In the genomic region with DNA sequence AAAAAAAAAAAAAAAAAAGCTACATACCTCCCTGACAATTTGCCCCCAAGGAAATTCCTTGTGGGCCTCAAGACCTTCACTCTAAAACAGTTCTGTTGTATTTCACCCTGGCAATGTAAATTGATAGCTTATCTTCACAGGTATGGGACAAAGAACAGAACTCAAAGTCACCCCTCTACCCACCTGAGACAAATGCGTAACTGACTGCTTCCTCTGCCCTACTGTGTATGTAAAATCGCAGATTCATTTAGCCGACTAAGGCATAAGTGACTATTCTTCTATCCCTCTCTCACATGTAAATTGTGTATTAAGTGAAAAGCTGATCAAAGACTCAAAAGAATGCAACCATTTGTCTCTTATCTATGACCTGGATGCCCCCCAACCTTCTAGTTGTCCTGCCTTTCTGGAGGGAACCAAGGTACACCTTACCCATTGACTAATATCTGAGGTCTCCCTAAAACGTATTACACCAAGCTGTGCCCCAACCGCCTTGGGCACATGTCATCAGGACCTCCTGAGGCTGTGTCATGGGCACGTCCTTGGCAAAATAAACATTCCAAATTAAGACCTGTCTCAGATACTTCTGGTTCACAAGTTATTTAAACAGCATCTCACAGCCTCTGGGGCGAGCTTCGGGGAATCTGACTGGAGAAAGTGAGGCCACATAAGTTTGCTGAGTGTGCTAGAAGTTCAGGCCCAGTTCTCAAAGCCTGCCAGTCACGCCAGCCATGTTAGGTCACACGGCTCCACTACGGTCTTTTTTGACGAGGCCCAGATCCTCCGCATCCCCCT, we compare ENCODE assay signal across 7 cellular contexts. TPM values are rescaled to one million over a fixed set of nuclear protein-coding genes. Genes with fewer than 3 reads are reported as not detected.
DNase-seq lines count a peak whose midpoint lies in the region; ATAC-seq, FAIRE-seq and TF ChIP-seq lines count a peak whose summit lies in the region.

No MANE protein-coding gene starts in this region.

- H3K9me3 ChIP-seq in HCT116 (ENCODE audit: control insufficient read depth in 1 of 2, insufficient read depth in 1 of 2, low read depth in 1 of 2, low read length in 2 of 2) (no peaks in the 10 kb centered on the region), PC-9 (ENCODE audit: insufficient read depth, low read depth) (no peaks in the 10 kb centered on the region)
- no peaks in the 10 kb centered on the region for H3K9me3 ChIP-seq in effector memory CD4-positive, alpha-beta T cell (ENCODE audit: control insufficient read depth, low read length)

- peaks cover 31% of the 10 kb centered on the region for H3K36me3 Mint-ChIP-seq in nephron (ENCODE audit: low read depth)

- H3K4me3 ChIP-seq in HCT116 (replicated peaks in 1 of 2; ENCODE audit: low read depth in 1 of 2, low read length in 2 of 2) (peak overlapping the region; percentile 77), PC-9 (peak overlapping the region; percentile 79)
- H3K4me3 ChIP-seq in effector memory CD4-positive, alpha-beta T cell (ENCODE audit: insufficient read depth, low read depth, low read length, poor library complexity, severe bottlenecking): peak overlapping the region; percentile 48

- intact Hi-C loops in HCT116 (cut with micrococcal nuclease) (no loop called here), PC-9 (cut with micrococcal nuclease; ENCODE audit: unreplicated experiment) (no loop called here)

- ATAC-seq in GM18502 (IDR thresholded peaks at IDR 0.05; ENCODE audit: poor library complexity, unreplicated experiment) (peak; percentile 16), HCT116 (peak; percentile 0; the same call in 1 of the 2 replicates)

- H3K27me3 ChIP-seq in HCT116 (ENCODE audit: insufficient read depth, low read length) (no peaks in the 10 kb centered on the region), PC-9 (ENCODE audit: insufficient read depth, low read depth) (no peaks in the 10 kb centered on the region)
- H3K27me3 ChIP-seq in effector memory CD4-positive, alpha-beta T cell (replicated peaks; ENCODE audit: control insufficient read depth, insufficient read depth, low read length, poor library complexity, severe bottlenecking): no peaks in the 10 kb centered on the region

- H2AFZ ChIP-seq in HCT116 (ENCODE audit: low read depth, low read length, poor library complexity, severe bottlenecking): no peak overlapping the region
- H2AFZ ChIP-seq in PC-9: peak overlapping the region; percentile 96

- TF ChIP-seq POLR2A in HCT116 (IDR thresholded peaks at IDR 0.05; ENCODE audit: borderline replicate concordance, extremely low read depth, insufficient read depth, insufficient read length): no peak

- H3K4me1 ChIP-seq in HCT116 (ENCODE audit: control insufficient read depth in 1 of 2, insufficient read depth in 2 of 2, low read length in 2 of 2) (peaks cover 7 to 36% of the 10 kb centered on the region in 2 experiments), PC-9 (replicated peaks; ENCODE audit: insufficient read depth) (peaks cover 44% of the 10 kb centered on the region)
- peaks cover 11% of the 10 kb centered on the region for H3K4me1 ChIP-seq in effector memory CD4-positive, alpha-beta T cell (ENCODE audit: control insufficient read depth, insufficient read depth, low read length, poor library complexity, severe bottlenecking)

- peak overlapping the region; percentile 81 to 99 (median 98) for H3K27ac Mint-ChIP-seq in nephron

- TF ChIP-seq CTCF in HCT116 (IDR thresholded peaks at IDR 0.05 in 2 of 3, conservative IDR thresholded peaks at IDR 0.05 in 1 of 3; ENCODE audit: borderline replicate concordance in 1 of 3, insufficient read depth in 1 of 3, low read depth in 2 of 3, low read length in 2 of 3) (no peak), PC-9 (conservative IDR thresholded peaks at IDR 0.05) (no peak), nephron (IDR thresholded peaks at IDR 0.05; ENCODE audit: unreplicated experiment in 3 of 3) (no peak), D721Med (IDR thresholded peaks at IDR 0.05; ENCODE audit: insufficient read depth, missing control alignments) (no peak)

- H3F3A ChIP-seq in PC-9 (ENCODE audit: insufficient read depth, low read depth): peaks cover 8% of the 10 kb centered on the region

- POLR2A ChIA-PET in HCT116 (lab: Charles Lee) (no interaction called here), PC-9 (lab: Charles Lee; ENCODE audit: unreplicated experiment) (interaction anchor here (0.6 kb wide), 1 partner anchor 22 kb away, joined by 9 read pairs; no protein-coding TSS in a partner anchor)

- no peaks in the 10 kb centered on the region for H3K9me2 ChIP-seq in HCT116 (ENCODE audit: insufficient read depth)
- H3K9me2 ChIP-seq in PC-9 (ENCODE audit: insufficient read depth): no peaks in the 10 kb centered on the region

- H3K4me2 ChIP-seq in HCT116 (ENCODE audit: low read length) (peak overlapping the region; percentile 95), PC-9 (peak overlapping the region; percentile 99)

- RAD21 ChIA-PET in HCT116 (lab: Charles Lee; ENCODE audit: low non-redundant PET in 1 of 2, low total read pairs in 2 of 2, uncharacterized antibody in 2 of 2, unreplicated experiment in 2 of 2): no interaction called here

- peak overlapping the region; percentile 88 for H3K27ac ChIP-seq in HCT116 (ENCODE audit: low read depth, low read length)
- H3K27ac ChIP-seq in PC-9: peak overlapping the region; percentile 82
- peak overlapping the region; percentile 95 for H3K27ac ChIP-seq in effector memory CD4-positive, alpha-beta T cell (ENCODE audit: insufficient read depth, low read length, poor library complexity, severe bottlenecking)

- TF ChIP-seq RAD21 in HCT116 (IDR thresholded peaks at IDR 0.05; ENCODE audit: low read depth): no peak

- H3K36me3 ChIP-seq in HCT116 (ENCODE audit: control insufficient read depth in 1 of 2, insufficient read depth in 2 of 2, low read length in 2 of 2) (peaks cover 4 to 13% of the 10 kb centered on the region in 2 experiments; a peak in 3 of 4 replicates), PC-9 (ENCODE audit: low read depth) (peaks cover 25% of the 10 kb centered on the region; the same call in 1 of the 2 replicates)
- H3K36me3 ChIP-seq in effector memory CD4-positive, alpha-beta T cell (ENCODE audit: control insufficient read depth, insufficient read depth, low read length): no peaks in the 10 kb centered on the region

- DNase-seq in HCT116 (ENCODE audit: low read depth, low spot score): peak; percentile 7
- peak in 1 of 2 experiments; percentile 8 for DNase-seq in PC-9
- DNase-seq in effector memory CD4-positive, alpha-beta T cell: no peak
- no peak for DNase-seq in D721Med (ENCODE audit: insufficient read length, low spot score)
- no peak for DNase-seq in SKM-1 (lab: John Stamatoyannopoulos, UW; ENCODE audit: unreplicated experiment)

- no peak for FAIRE-seq in D721Med (lab: Jason Lieb, UNC)

- peak overlapping the region; percentile 84 to 97 (median 96) for H3K4me3 Mint-ChIP-seq in nephron

- H3K79me2 ChIP-seq in HCT116 (ENCODE audit: insufficient read depth, low read length): peaks cover 58% of the 10 kb centered on the region
- H3K79me2 ChIP-seq in PC-9 (ENCODE audit: low read depth): peaks cover 57% of the 10 kb centered on the region

- peaks cover 40% of the 10 kb centered on the region for H3K4me1 Mint-ChIP-seq in nephron

- H3K27me3 Mint-ChIP-seq in nephron (ENCODE audit: low read depth): no peaks in the 10 kb centered on the region

- H4K20me1 ChIP-seq in HCT116 (ENCODE audit: insufficient read depth) (peaks cover 9% of the 10 kb centered on the region; the same call in 1 of the 2 replicates), PC-9 (ENCODE audit: insufficient read depth) (peaks cover 42% of the 10 kb centered on the region)

- peak overlapping the region; percentile 92 for H3K9ac ChIP-seq in HCT116 (ENCODE audit: low read length)

- peaks cover 5% of the 10 kb centered on the region for H3K9me3 Mint-ChIP-seq in nephron

- CTCF ChIA-PET in HCT116 (lab: Charles Lee) (no interaction called here), PC-9 (lab: Charles Lee) (no interaction called here)

- BruUV-seq in HCT116 (replicated peaks; lab: Mats Ljungman, UMichigan): no TSS peak
- BruUV-seq in PC-9 (replicated peaks; lab: Mats Ljungman, UMichigan): TSS peak; percentile 43

TF ChIP-seq in HCT116, 20 proteins besides CTCF, POLR2A, EP300 and RAD21:
- peak; percentile 2 for TF ChIP-seq TCF7L2 (IDR thresholded peaks at IDR 0.05; ENCODE audit: borderline replicate concordance, extremely low read depth, insufficient read depth, insufficient read length)
- no peak for TF ChIP-seq EZH2phosphoT487 (IDR thresholded peaks at IDR 0.05; ENCODE audit: borderline replicate concordance)
- TF ChIP-seq EZH2 (IDR thresholded peaks at IDR 0.05): no peak
- no peak for TF ChIP-seq YY1 (IDR thresholded peaks at IDR 0.05; ENCODE audit: extremely low read depth, insufficient replicate concordance, low read depth, low read length)

RNA-seq across cellular contexts. Expression of a gene that starts 1.0 kb away (rescaled TPM):
- total RNA-seq in HCT116 (2021; ENCODE audit: unreplicated experiment) (317 TPM), PC-9 (2021) (179 and 205 TPM in 2 replicates)
- polyA plus RNA-seq in HCT116 (2012): 93.0 and 163 TPM in 2 replicates
